ENCODE assay signal across 23 cellular contexts in genomic region chr11:17578296-17578695, GRCh38. TPM values are rescaled to one million over a fixed set of nuclear protein-coding genes. Genes with fewer than 3 reads are reported as not detected.
A peak's percentile ranks its signal among the peaks of the same experiment; 100 is the strongest.
DNase-seq lines count a peak whose midpoint lies in the region; ATAC-seq and TF ChIP-seq lines count a peak whose summit lies in the region.
"Had no signal": no experiment of that assay in that cellular context is flagged by ENCODE, and none has a peak within 500 bp of the region (broad histone marks: within the 10 kb centered on the region; RNA-seq: fewer than 3 reads in every experiment).

No MANE protein-coding gene starts in this region.

- no peak overlapping the region for H3K4me2 ChIP-seq in neuronal stem cell (ENCODE audit: insufficient read depth, low read length, poor library complexity, severe bottlenecking)

- peak; percentile 54 for DNase-seq in activated effector memory CD4-positive, alpha-beta T cell treated with anti-CD3 and anti-CD28 coated beads, Interleukin-2, amount 50 U/mL, for 16 hours
- DNase-seq in activated effector memory CD4-positive, alpha-beta T cell treated with Interleukin-2 at 50 U/mL for 16 hours: no peak
- peak; percentile 39 for DNase-seq in islet precursor cell
- DNase-seq in neuronal stem cell (ENCODE audit: low spot score): no peak
- no peak for DNase-seq in occipital lobe (lab: John Stamatoyannopoulos, UW)
- DNase-seq in omental fat pad (ENCODE audit: low spot score): no peak
- DNase-seq: DMS79, GM23248, MG63, NCI-H1417, NCI-H1694 treated with DMSO at 0.1 percent for 48 hours, NCI-H2081 treated with DMSO at 0.1 percent for 48 hours, NCI-H2171 treated with DMSO at 0.1 percent for 48 hours, NCI-H446, NCI-H526 treated with DMSO at 0.1 percent for 48 hours, OCI-M1, SJCRH30 had no signal

- no peak overlapping the region for H3K27ac ChIP-seq in neuronal stem cell (replicated peaks; ENCODE audit: low read length)
- H3K27ac ChIP-seq: C4-2B, GM23248, SJCRH30 had no signal

- no peaks in the 10 kb centered on the region for H3K79me1 ChIP-seq in neuronal stem cell (ENCODE audit: low read depth, low read length)

- no peak overlapping the region for H3K14ac ChIP-seq in neuronal stem cell (ENCODE audit: low read length)

- H3K9me3 ChIP-seq in neuronal stem cell (replicated peaks in 1 of 2; ENCODE audit: control insufficient read depth in 2 of 2, insufficient read depth in 1 of 2, low read depth in 1 of 2, low read length in 2 of 2): no peaks in the 10 kb centered on the region
- H3K9me3 ChIP-seq: HAP-1, MG63, SJCRH30 had no signal

- H2BK5ac ChIP-seq in neuronal stem cell (ENCODE audit: low read length): no peak overlapping the region

- no peak overlapping the region for H2BK120ac ChIP-seq in neuronal stem cell (ENCODE audit: low read depth, low read length)

- no peak overlapping the region for H2BK15ac ChIP-seq in neuronal stem cell (ENCODE audit: low read length)

- no CpG with 5 or more reads among the region's 11 CpGs for WGBS in neuronal stem cell (ENCODE audit: extremely low coverage in 2 of 2, insufficient read length in 2 of 2, insufficient replicate concordance in 1 of 2), 2 donors

- TF ChIP-seq CTCF in omental fat pad (IDR thresholded peaks at IDR 0.05): no peak

- peaks cover 0 to 2% of the 10 kb centered on the region in 2 donors for H3K4me1 ChIP-seq in neuronal stem cell (ENCODE audit: control insufficient read depth in 2 of 2, insufficient read depth in 1 of 2, low read depth in 1 of 2, low read length in 2 of 2)
- H3K4me1 ChIP-seq: HAP-1, SJCRH30 had no signal

- no peak overlapping the region for H3K4ac ChIP-seq in neuronal stem cell (ENCODE audit: low read length)

- no peak overlapping the region for H3K23ac ChIP-seq in neuronal stem cell (ENCODE audit: low read depth, low read length, poor library complexity)

- H3K4me3 ChIP-seq in neuronal stem cell (ENCODE audit: low read length in 2 of 2): no peak overlapping the region
- H3K4me3 ChIP-seq: GM12878, GM23248, HAP-1, K562, MG63, SJCRH30 had no signal

- H3K18ac ChIP-seq in neuronal stem cell (ENCODE audit: low read length): peak overlapping the region; percentile 51

- no peak overlapping the region for H4K91ac ChIP-seq in neuronal stem cell (ENCODE audit: low read depth, low read length, poor library complexity)

- no peaks in the 10 kb centered on the region for H3K36me3 ChIP-seq in neuronal stem cell (replicated peaks in 1 of 2; ENCODE audit: control insufficient read depth in 2 of 2, insufficient read depth in 2 of 2, low read length in 2 of 2)
- H3K36me3 ChIP-seq: HAP-1, MG63, SJCRH30 had no signal

- H2BK12ac ChIP-seq in neuronal stem cell (ENCODE audit: low read length): no peak overlapping the region

- H3K27me3 ChIP-seq in neuronal stem cell (ENCODE audit: control insufficient read depth in 3 of 3, insufficient read depth in 3 of 3, low read depth in 1 of 3, low read length in 3 of 3): peaks cover 0 to 8% (median 0%) of the 10 kb centered on the region in 3 experiments
- H3K27me3 ChIP-seq: MG63, SJCRH30 had no signal

- no peak overlapping the region for H3K9ac ChIP-seq in neuronal stem cell (ENCODE audit: low read depth, low read length, poor library complexity)
- H3K9ac ChIP-seq: GM23248 had no signal

- H2AK5ac ChIP-seq in neuronal stem cell (ENCODE audit: low read depth, low read length): peak overlapping the region; percentile 13

- H2AFZ ChIP-seq in neuronal stem cell (ENCODE audit: low read length): no peak overlapping the region
- H2AFZ ChIP-seq: GM23248 had no signal

- H4K8ac ChIP-seq in neuronal stem cell (ENCODE audit: low read depth, low read length): no peak overlapping the region

- ATAC-seq in HG03175 (IDR thresholded peaks at IDR 0.05; ENCODE audit: unreplicated experiment): no peak
- no peak for ATAC-seq in omental fat pad (ENCODE audit: low FRiP score)
- ATAC-seq: GM12878, K562 had no signal

RNA-seq across cellular contexts. Expression of gene OTOG, which starts 31.2 kb away (rescaled TPM):
- 0.35 TPM for polyA plus RNA-seq in neuronal stem cell (2013, experiment 1 of 2)
- 0.37 TPM for polyA plus RNA-seq in neuronal stem cell (2013, experiment 2 of 2)
- total RNA-seq in occipital lobe: not detected
- not detected for total RNA-seq in omental fat pad
- total RNA-seq: GM12878, GM23248, K562, LHCN-M2 had no signal
- polyA plus RNA-seq: GM12878, GM23248, K562 had no signal

RNA-seq across cellular contexts. Expression of gene USH1C, which starts 34.1 kb away (rescaled TPM):
- 0.57 TPM for polyA plus RNA-seq in neuronal stem cell (2013, experiment 1 of 2)
- 0.66 TPM for polyA plus RNA-seq in neuronal stem cell (2013, experiment 2 of 2)
- 0.62 TPM for total RNA-seq in occipital lobe
- total RNA-seq in omental fat pad: under 1 TPM in 1 of 4 donors, not detected in 3; 0.19 TPM
- total RNA-seq: GM12878, GM23248, K562, LHCN-M2 had no signal
- polyA plus RNA-seq: GM12878, GM23248 had no signal

Comparison
In these comparisons a context has a peak if more than half of its experiments do, and no peak if none do; other contexts are left out.
1. DNase-seq: peak in activated effector memory CD4-positive, alpha-beta T cell treated with anti-CD3 and anti-CD28 coated beads, Interleukin-2, amount 50 U/mL, for 16 hours (single experiment) and islet precursor cell (single experiment); none in activated effector memory CD4-positive, alpha-beta T cell treated with Interleukin-2 at 50 U/mL for 16 hours (single experiment), neuronal stem cell (single experiment), occipital lobe (single experiment) and omental fat pad (single experiment).